In genomic region chr4:4395849-4396627, GRCh38 we compare ENCODE assay signal across 9 cellular contexts. TPM values are rescaled to one million over a fixed set of nuclear protein-coding genes. Genes with fewer than 3 reads are reported as not detected.
DNase-seq lines count a peak whose midpoint lies in the region; TF ChIP-seq lines count a peak whose summit lies in the region.
"Had no signal": no experiment of that assay in that cellular context is flagged by ENCODE, and none has a peak within 500 bp of the region (broad histone marks: within the 10 kb centered on the region; RNA-seq: fewer than 3 reads in every experiment).

No MANE protein-coding gene starts in this region.

- peak overlapping the region; percentile 40 to 72 (median 68) for H3K4me3 Mint-ChIP-seq in brain
- H3K4me3 Mint-ChIP-seq: central memory CD8-positive, alpha-beta T cell had no signal

- peak overlapping the region in 4 of 5 experiments; percentile 18 to 89 (median 82) for H3K27ac Mint-ChIP-seq in brain

- peaks cover 73% of the 10 kb centered on the region for H3K36me3 Mint-ChIP-seq in brain

- H3K27me3 Mint-ChIP-seq in brain: no peaks in the 10 kb centered on the region

- TF ChIP-seq CTCF in brain (conservative IDR thresholded peaks at IDR 0.05): peak in 1 of 2 experiments; percentile 32

- peaks cover 0 to 23% (median 13%) of the 10 kb centered on the region in 5 experiments for H3K9me3 Mint-ChIP-seq in brain
- H3K9me3 Mint-ChIP-seq: central memory CD8-positive, alpha-beta T cell had no signal

- H3K4me1 Mint-ChIP-seq in brain: peaks cover 55% of the 10 kb centered on the region

- DNase-seq in NCI-H1694 (lab: John Stamatoyannopoulos, UW) (peak; percentile 14), NCI-H1694 treated with DMSO at 0.1 percent for 48 hours (lab: John Stamatoyannopoulos, UW) (no peak), HT-29 (ENCODE audit: low spot score) (peak; percentile 18), putamen (ENCODE audit: low spot score) (peak; percentile 71), activated gamma-delta T cell (lab: John Stamatoyannopoulos, UW) (no peak)
- DNase-seq in activated naive CD4-positive, alpha-beta T cell treated with Interleukin-2 at 50 U/mL for 16 hours: no peak
- DNase-seq in stimulated activated CD4-positive, alpha-beta T cell treated with anti-CD3 and anti-CD28 coated beads, Interleukin-1b, Interleukin-23, amount 100 ng/mL, for 48 hours: no peak

RNA-seq across cellular contexts. Expression of gene NSG1, which starts 9.1 kb away (rescaled TPM):
- not detected in 2 replicates for total RNA-seq in HT-29 (2014; rRNA removed; shearing (Covaris generic))
- polyA plus RNA-seq in brain (ENCODE audit: insufficient read depth, low read depth, low replicate concordance): 267 TPM

Comparison
In these comparisons a context has a peak if more than half of its experiments do, and no peak if none do; other contexts are left out.
1. DNase-seq: peak in NCI-H1694 (single experiment), HT-29 (single experiment) and putamen (single experiment); none in NCI-H1694 treated with DMSO at 0.1 percent for 48 hours (single experiment), activated naive CD4-positive, alpha-beta T cell treated with Interleukin-2 at 50 U/mL for 16 hours (single experiment), stimulated activated CD4-positive, alpha-beta T cell treated with anti-CD3 and anti-CD28 coated beads, Interleukin-1b, Interleukin-23, amount 100 ng/mL, for 48 hours (single experiment) and activated gamma-delta T cell (single experiment).